ENCODE assay signal across 8 cellular contexts in genomic region chr20:25233016-25233772, GRCh38. TPM values are rescaled to one million over a fixed set of nuclear protein-coding genes. Genes with fewer than 3 reads are reported as not detected.
DNase-seq lines count a peak whose midpoint lies in the region; ATAC-seq lines count a peak whose summit lies in the region.

No MANE protein-coding gene starts in this region.

- H3K4me1 ChIP-seq in neuronal stem cell (ENCODE audit: control insufficient read depth in 2 of 2, insufficient read depth in 1 of 2, low read depth in 1 of 2, low read length in 2 of 2): peaks cover 0 to 13% of the 10 kb centered on the region in 2 donors

- no peak overlapping the region for H2AFZ ChIP-seq in neuronal stem cell (ENCODE audit: low read length)

- WGBS in neuronal stem cell (ENCODE audit: extremely low coverage in 2 of 2, insufficient read length in 2 of 2, insufficient replicate concordance in 1 of 2), 2 donors: no CpG with 5 or more reads among the region's 10 CpGs

- peak overlapping the region; percentile 72 for H2AK5ac ChIP-seq in neuronal stem cell (ENCODE audit: low read depth, low read length)

- H3K27ac ChIP-seq in neuronal stem cell (replicated peaks; ENCODE audit: low read length): no peak overlapping the region

- H3K36me3 ChIP-seq in neuronal stem cell (replicated peaks in 1 of 2; ENCODE audit: control insufficient read depth in 2 of 2, insufficient read depth in 2 of 2, low read length in 2 of 2): no peaks in the 10 kb centered on the region

- no peak overlapping the region for H3K4me2 ChIP-seq in neuronal stem cell (ENCODE audit: insufficient read depth, low read length, poor library complexity, severe bottlenecking)

- no peak overlapping the region for H3K14ac ChIP-seq in neuronal stem cell (ENCODE audit: low read length)

- H2BK12ac ChIP-seq in neuronal stem cell (ENCODE audit: low read length): peak overlapping the region; percentile 92

- H2BK120ac ChIP-seq in neuronal stem cell (ENCODE audit: low read depth, low read length): no peak overlapping the region

- H3K79me1 ChIP-seq in neuronal stem cell (ENCODE audit: low read depth, low read length): no peaks in the 10 kb centered on the region

- peak overlapping the region; percentile 98 for H2BK15ac ChIP-seq in neuronal stem cell (ENCODE audit: low read length)

- no peak overlapping the region for H3K4me3 ChIP-seq in neuronal stem cell (ENCODE audit: low read length in 2 of 2)

- H3K9ac ChIP-seq in neuronal stem cell (ENCODE audit: low read depth, low read length, poor library complexity): no peak overlapping the region

- H3K18ac ChIP-seq in neuronal stem cell (ENCODE audit: low read length): peak overlapping the region; percentile 86

- no peak overlapping the region for H3K23ac ChIP-seq in neuronal stem cell (ENCODE audit: low read depth, low read length, poor library complexity)

- H3K9me3 ChIP-seq in neuronal stem cell (replicated peaks in 1 of 2; ENCODE audit: control insufficient read depth in 2 of 2, insufficient read depth in 1 of 2, low read depth in 1 of 2, low read length in 2 of 2): no peaks in the 10 kb centered on the region

- H3K27me3 ChIP-seq in neuronal stem cell (ENCODE audit: control insufficient read depth in 3 of 3, insufficient read depth in 3 of 3, low read depth in 1 of 3, low read length in 3 of 3): no peaks in the 10 kb centered on the region

- no peak overlapping the region for H2BK5ac ChIP-seq in neuronal stem cell (ENCODE audit: low read length)

- no peak overlapping the region for H3K4ac ChIP-seq in neuronal stem cell (ENCODE audit: low read length)

- H4K91ac ChIP-seq in neuronal stem cell (ENCODE audit: low read depth, low read length, poor library complexity): no peak overlapping the region

- H4K8ac ChIP-seq in neuronal stem cell (ENCODE audit: low read depth, low read length): no peak overlapping the region

- peak; percentile 75 for DNase-seq in DMS53 treated with DMSO at 0.1 percent for 48 hours (lab: John Stamatoyannopoulos, UW; ENCODE audit: unreplicated experiment)
- DNase-seq in NCI-H774 (lab: John Stamatoyannopoulos, UW): peak; percentile 63
- DNase-seq in neuronal stem cell (ENCODE audit: low spot score): no peak
- no peak for DNase-seq in midbrain (lab: John Stamatoyannopoulos, UW)
- no peak for DNase-seq in AG08396 (ENCODE audit: low spot score)

- peak; percentile 49 for ATAC-seq in esophagus mucosa
- ATAC-seq in activated CD4-positive, CD25-positive, alpha-beta regulatory T cell treated with anti-CD3 and anti-CD28 coated beads, Interleukin-2, amount 50 U/mL, for 24 hours: no peak
- no peak for ATAC-seq in GM21390 (IDR thresholded peaks at IDR 0.05; ENCODE audit: unreplicated experiment)

RNA-seq across cellular contexts. Expression of gene PYGB, which starts 14.7 kb away (rescaled TPM):
- 63.1 TPM for total RNA-seq in esophagus mucosa
- 31.3 TPM for polyA plus RNA-seq in neuronal stem cell (2013, experiment 1 of 2)
- 32.4 TPM for polyA plus RNA-seq in neuronal stem cell (2013, experiment 2 of 2)

RNA-seq across cellular contexts. Expression of gene ENTPD6, which starts 37.7 kb away (rescaled TPM):
- total RNA-seq in esophagus mucosa: 27.3 TPM
- polyA plus RNA-seq in neuronal stem cell (2013, experiment 1 of 2): 50.6 TPM
- polyA plus RNA-seq in neuronal stem cell (2013, experiment 2 of 2): 48.4 TPM

Comparison
In these comparisons a context has a peak if more than half of its experiments do, and no peak if none do; other contexts are left out.
1. DNase-seq: peak in DMS53 treated with DMSO at 0.1 percent for 48 hours (single experiment) and NCI-H774 (single experiment); none in neuronal stem cell (single experiment), midbrain (single experiment) and AG08396 (single experiment).